In the genomic region with DNA sequence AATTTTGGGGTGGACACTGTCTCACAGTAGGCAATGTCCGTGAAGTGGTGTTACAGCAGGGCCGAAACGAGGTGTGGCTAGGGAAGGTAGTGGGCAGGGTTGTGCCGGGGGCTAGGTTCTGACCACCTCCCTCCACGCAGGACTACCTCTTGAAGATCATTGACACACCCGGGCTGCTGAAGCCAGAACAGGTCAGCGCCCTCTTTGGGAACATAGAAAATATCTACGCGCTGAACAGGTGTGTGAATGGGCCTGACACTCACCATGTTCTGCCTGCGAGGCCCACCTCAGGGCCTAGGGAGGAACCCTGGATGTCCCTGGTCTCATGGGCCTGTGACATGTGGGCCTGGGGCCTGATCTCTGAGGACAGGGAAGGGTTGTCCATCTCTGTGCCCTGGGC, we compare ENCODE assay signal across 27 cellular contexts. TPM values are rescaled to one million over a fixed set of nuclear protein-coding genes. Genes with fewer than 3 reads are reported as not detected.
DNase-seq lines count a peak whose midpoint lies in the region; ATAC-seq and TF ChIP-seq lines count a peak whose summit lies in the region.
"Had no signal": no experiment of that assay in that cellular context is flagged by ENCODE, and none has a peak within 500 bp of the region (broad histone marks: within the 10 kb centered on the region; RNA-seq: fewer than 3 reads in every experiment).

No MANE protein-coding gene starts in this region.

- peak overlapping the region; percentile 14 for H3K27ac ChIP-seq in CD4-positive, alpha-beta memory T cell (ENCODE audit: low read depth, low read length)
- H3K27ac ChIP-seq in gastrocnemius medialis: peak overlapping the region; percentile 27 to 65 (median 37)
- H3K27ac ChIP-seq: colonic mucosa, gastroesophageal sphincter, prostate gland had no signal

- no peaks in the 10 kb centered on the region for H3K27me3 ChIP-seq in CD4-positive, alpha-beta memory T cell (ENCODE audit: insufficient read depth, low read length)
- H3K27me3 ChIP-seq in gastrocnemius medialis: no peaks in the 10 kb centered on the region
- H3K27me3 ChIP-seq: colonic mucosa, gastroesophageal sphincter had no signal

- peak overlapping the region; percentile 72 to 96 (median 92) for H3K27ac Mint-ChIP-seq in CD4-positive, alpha-beta memory T cell
- peak overlapping the region; percentile 79 to 82 for H3K27ac Mint-ChIP-seq in T-cell
- peak overlapping the region; percentile 96 to 99 (median 97) for H3K27ac Mint-ChIP-seq in immature natural killer cell
- H3K27ac Mint-ChIP-seq in type B pancreatic cell: no peak overlapping the region
- H3K27ac Mint-ChIP-seq: activated B cell treated with CpG ODN at 0.5 μM for 24 hours, brain, endodermal cell had no signal

- intact Hi-C loops in CD4-positive, alpha-beta memory T cell (cut with micrococcal nuclease): no loop called here
- intact Hi-C loops in gastrocnemius medialis (cut with DNase I; ENCODE audit: low total_unique reads): no loop called here

- CTCF ChIA-PET in CD4-positive, alpha-beta memory T cell (lab: Charles Lee; ENCODE audit: partially characterized antibody): no interaction called here
- CTCF ChIA-PET in T-cell (lab: Charles Lee): no interaction called here

- no peak for TF ChIP-seq CTCF in gastrocnemius medialis (IDR thresholded peaks at IDR 0.05 in 4 of 5, conservative IDR thresholded peaks at IDR 0.05 in 1 of 5)
- TF ChIP-seq CTCF in type B pancreatic cell (conservative IDR thresholded peaks at IDR 0.05): no peak

- H3K36me3 Mint-ChIP-seq in CD4-positive, alpha-beta memory T cell: peaks cover 39 to 63% of the 10 kb centered on the region in 2 donors
- peaks cover 7% of the 10 kb centered on the region for H3K36me3 Mint-ChIP-seq in T-cell
- H3K36me3 Mint-ChIP-seq in immature natural killer cell: peaks cover 29 to 54% (median 33%) of the 10 kb centered on the region in 3 donors
- H3K36me3 Mint-ChIP-seq in type B pancreatic cell: peaks cover 14% of the 10 kb centered on the region

- POLR2A ChIA-PET in CD4-positive, alpha-beta memory T cell (lab: Charles Lee; ENCODE audit: partially characterized antibody): interaction anchor here (1.1 to 15.7 kb wide), 4 partner anchors 12 to 55 kb away, joined by 4 to 469 read pairs (median 10); a partner anchor contains a TSS
- POLR2A ChIA-PET in T-cell (lab: Charles Lee): no interaction called here

- no peak overlapping the region for H3K4me3 ChIP-seq in CD4-positive, alpha-beta memory T cell (ENCODE audit: low read length in 2 of 2)
- no peak overlapping the region for H3K4me3 ChIP-seq in gastrocnemius medialis
- H3K4me3 ChIP-seq: colonic mucosa, gastroesophageal sphincter, lung, prostate gland had no signal

- H3K9me3 ChIP-seq in CD4-positive, alpha-beta memory T cell (ENCODE audit: control insufficient read depth in 1 of 2, low read length in 2 of 2): no peaks in the 10 kb centered on the region
- H3K9me3 ChIP-seq in gastrocnemius medialis: no peaks in the 10 kb centered on the region
- H3K9me3 ChIP-seq: colonic mucosa, gastroesophageal sphincter, prostate gland, SK-N-SH had no signal

- H3K4me3 Mint-ChIP-seq in CD4-positive, alpha-beta memory T cell: peak overlapping the region in 5 of 8 donors; percentile 41 to 71 (median 65)
- H3K4me3 Mint-ChIP-seq in T-cell: no peak overlapping the region
- peak overlapping the region in 4 of 5 donors; percentile 33 to 96 (median 72) for H3K4me3 Mint-ChIP-seq in immature natural killer cell
- no peak overlapping the region for H3K4me3 Mint-ChIP-seq in type B pancreatic cell
- H3K4me3 Mint-ChIP-seq: activated B cell treated with CpG ODN at 0.5 μM for 24 hours, brain, CD14-positive monocyte, endodermal cell had no signal

- DNase-seq in CD4-positive, alpha-beta memory T cell: no peak
- DNase-seq in T-cell: no peak
- DNase-seq in immature natural killer cell: no peak
- no peak for DNase-seq in gastrocnemius medialis
- no peak for DNase-seq in kidney tubule cell (ENCODE audit: low spot score)
- no peak for DNase-seq in type B pancreatic cell (ENCODE audit: extremely low spot score, unreplicated experiment)
- DNase-seq: activated B cell treated with CpG ODN at 0.5 μM for 24 hours; activated CD4-positive, alpha-beta T cell treated with anti-CD3 and anti-CD28 coated beads, Interleukin-2, amount 50 U/mL, for 48 hours; activated T-cell treated with anti-CD3 and anti-CD28 coated beads for 4 hours; colonic mucosa; EL; HCEC 1CT; IMR-90; NCI-H1092; NCI-H2029 treated with DMSO at 0.1 percent for 48 hours; NCI-H82; RPMI8226; SK-N-SH; T1000 had no signal

- H3K4me1 Mint-ChIP-seq in CD4-positive, alpha-beta memory T cell: peaks cover 64 to 86% (median 76%) of the 10 kb centered on the region in 4 donors
- H3K4me1 Mint-ChIP-seq in T-cell: peaks cover 41 to 81% (median 66%) of the 10 kb centered on the region in 3 donors
- H3K4me1 Mint-ChIP-seq in immature natural killer cell: peaks cover 87 to 88% of the 10 kb centered on the region in 2 donors
- H3K4me1 Mint-ChIP-seq in type B pancreatic cell (ENCODE audit: unreplicated experiment): peaks cover 22% of the 10 kb centered on the region
- H3K4me1 Mint-ChIP-seq: activated B cell treated with CpG ODN at 0.5 μM for 24 hours had no signal

- H3K27me3 Mint-ChIP-seq in CD4-positive, alpha-beta memory T cell: no peaks in the 10 kb centered on the region
- H3K27me3 Mint-ChIP-seq in T-cell (no peaks in the 10 kb centered on the region), immature natural killer cell (ENCODE audit: low read depth in 3 of 3) (peaks cover 3 to 6% (median 6%) of the 10 kb centered on the region in 3 donors), type B pancreatic cell (no peaks in the 10 kb centered on the region)
- H3K27me3 Mint-ChIP-seq: brain had no signal

- ATAC-seq in T-cell (replicated peaks in 1 of 4): no peak
- ATAC-seq in gastrocnemius medialis: no peak
- ATAC-seq in GM19455 (IDR thresholded peaks at IDR 0.05; ENCODE audit: unreplicated experiment): no peak
- ATAC-seq in HG02981 (IDR thresholded peaks at IDR 0.05; ENCODE audit: unreplicated experiment): no peak

- H3K36me3 ChIP-seq in CD4-positive, alpha-beta memory T cell (ENCODE audit: insufficient read depth, low read length): peaks cover 35% of the 10 kb centered on the region
- H3K36me3 ChIP-seq in gastrocnemius medialis: no peaks in the 10 kb centered on the region
- H3K36me3 ChIP-seq: colonic mucosa had no signal

- in situ Hi-C loops in gastrocnemius medialis (cut with MboI; ENCODE audit: low sequenced_read_pairs in 4 of 4): no loop called here

- no peak for TF ChIP-seq POLR2A in gastrocnemius medialis (IDR thresholded peaks at IDR 0.05)

- H3K9me3 Mint-ChIP-seq in CD4-positive, alpha-beta memory T cell: no peaks in the 10 kb centered on the region
- H3K9me3 Mint-ChIP-seq in T-cell (no peaks in the 10 kb centered on the region), immature natural killer cell (no peaks in the 10 kb centered on the region), type B pancreatic cell (no peaks in the 10 kb centered on the region)
- H3K9me3 Mint-ChIP-seq: activated B cell treated with CpG ODN at 0.5 μM for 24 hours, brain, CD14-positive monocyte, endodermal cell had no signal

- H3K4me1 ChIP-seq in CD4-positive, alpha-beta memory T cell (ENCODE audit: insufficient read depth, low read length): peaks cover 93% of the 10 kb centered on the region
- no peaks in the 10 kb centered on the region for H3K4me1 ChIP-seq in gastrocnemius medialis
- H3K4me1 ChIP-seq: prostate gland had no signal

RNA-seq across cellular contexts. Expression of a gene that starts 24.6 kb away (rescaled TPM):
- 10 to 100 TPM; 53.3 to 56.5 TPM for total RNA-seq in CD4-positive, alpha-beta memory T cell
- 10 to 100 TPM; 10.8 to 62.6 TPM for polyA plus RNA-seq in CD4-positive, alpha-beta memory T cell
- 10 to 100 TPM; 12.4 to 58.2 (median 27.3) TPM for total RNA-seq in T-cell
- polyA plus RNA-seq in immature natural killer cell: 100 to 1,000 TPM in 1 of 3 donors, 10 to 100 TPM in 2; 36.8 to 216 (median 71.4) TPM
- 10 to 100 TPM in 3 of 4 donors, 1 to 10 TPM in 1; 8.8 to 18.8 (median 14.5) TPM for total RNA-seq in gastrocnemius medialis
- total RNA-seq in type B pancreatic cell (ENCODE audit: low replicate concordance): 64.7 and 83.9 TPM in 2 replicates

Comparison
In these comparisons a context has a peak if more than half of its experiments do, and no peak if none do; other contexts are left out.
1. H3K4me3 Mint-ChIP-seq: peak in CD4-positive, alpha-beta memory T cell (5 of 8) and immature natural killer cell (4 of 5); none in T-cell (0 of 3) and type B pancreatic cell (single experiment).